In the genomic region with DNA sequence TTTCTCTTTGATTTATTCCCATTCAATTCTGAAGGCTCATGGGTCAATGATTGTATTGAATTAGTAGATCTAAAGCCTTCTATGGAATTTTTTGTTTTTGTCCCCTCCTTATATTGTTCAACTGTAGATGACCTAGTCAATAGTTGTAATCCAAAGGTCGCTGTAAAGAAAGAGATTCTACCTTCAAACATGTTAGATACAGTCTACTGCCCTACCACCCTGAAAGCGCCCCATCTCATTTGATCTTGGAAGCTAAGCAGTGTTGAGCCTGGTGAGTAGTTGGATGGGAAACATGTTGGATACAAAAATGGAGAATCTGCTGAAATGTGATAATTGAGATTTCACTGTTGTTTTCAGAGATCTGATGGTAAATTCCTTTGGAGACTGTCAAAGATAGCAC, we compare ENCODE assay signal across 17 cellular contexts.
"Had no signal": no experiment of that assay in that cellular context is flagged by ENCODE, and none has a peak within 500 bp of the region (broad histone marks: within the 10 kb centered on the region; RNA-seq: fewer than 3 reads in every experiment).

No MANE protein-coding gene starts in this region.

- DNase-seq: Kasumi-1; KG1; NCI-H1092 treated with DMSO at 0.1 percent for 48 hours; NCI-H1436; NCI-H187; NCI-H2029; NCI-H2081 treated with DMSO at 0.1 percent for 48 hours; NCI-H2171; NCI-H226; NCI-H510A; NCI-H524 treated with DMSO at 0.1 percent for 48 hours; NCI-H774; NK-92 treated with Interleukin-12 subunit alpha and Interleukin-12 subunit beta, amount 100 ng/mL, for 24 hours; PC-3; SHP77 had no signal

- H3K27ac ChIP-seq: RWPE1 had no signal

- ATAC-seq: Panc1, PC-3 had no signal
